ENCODE assay signal across 7 cellular contexts in the genomic region with DNA sequence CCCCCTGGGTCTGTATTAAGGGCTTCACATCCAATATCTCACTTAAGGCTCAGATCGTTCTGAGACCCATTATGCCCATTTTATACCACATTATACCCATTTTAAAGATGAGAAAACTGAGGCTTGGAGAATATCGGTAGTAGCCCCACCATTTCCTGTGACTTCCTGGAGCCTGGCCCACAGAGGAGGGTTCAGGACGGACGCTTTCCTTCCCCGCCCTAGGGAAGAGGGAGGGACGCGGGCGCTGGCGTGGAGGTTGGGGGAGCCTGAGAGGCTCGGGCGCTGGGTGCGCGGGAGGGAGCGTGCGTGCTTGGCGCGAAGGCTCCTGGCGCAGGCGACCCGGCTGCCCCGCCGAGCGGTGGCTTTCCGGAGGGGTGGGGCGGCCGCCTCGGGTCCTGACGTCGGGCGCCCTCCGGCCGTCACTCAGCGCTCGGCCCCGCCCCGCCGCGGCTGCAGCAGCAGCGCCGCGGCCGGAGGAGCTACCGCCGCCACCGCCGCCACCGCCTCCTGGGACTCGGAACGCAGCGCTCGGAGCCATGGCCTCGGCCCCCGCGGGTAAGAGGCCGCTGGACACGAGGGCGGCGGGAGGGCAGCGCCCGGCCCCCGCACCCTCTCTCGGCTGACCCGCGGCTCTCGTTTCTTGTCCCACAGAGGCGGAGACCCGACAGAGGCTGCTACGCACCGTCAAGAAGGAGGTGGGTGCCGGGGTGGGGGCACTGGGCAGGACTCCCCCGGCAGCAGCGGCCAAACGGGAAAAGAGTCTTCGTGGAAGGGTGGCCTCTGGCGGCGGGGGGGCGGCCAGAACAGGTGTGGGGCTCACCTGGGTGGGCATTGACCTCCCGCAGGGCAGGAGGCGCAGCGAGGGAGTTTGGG. TPM values are rescaled to one million over a fixed set of nuclear protein-coding genes. Genes with fewer than 3 reads are reported as not detected.
DNase-seq lines count a peak whose midpoint lies in the region; ATAC-seq and TF ChIP-seq lines count a peak whose summit lies in the region.

A gene with protein sequence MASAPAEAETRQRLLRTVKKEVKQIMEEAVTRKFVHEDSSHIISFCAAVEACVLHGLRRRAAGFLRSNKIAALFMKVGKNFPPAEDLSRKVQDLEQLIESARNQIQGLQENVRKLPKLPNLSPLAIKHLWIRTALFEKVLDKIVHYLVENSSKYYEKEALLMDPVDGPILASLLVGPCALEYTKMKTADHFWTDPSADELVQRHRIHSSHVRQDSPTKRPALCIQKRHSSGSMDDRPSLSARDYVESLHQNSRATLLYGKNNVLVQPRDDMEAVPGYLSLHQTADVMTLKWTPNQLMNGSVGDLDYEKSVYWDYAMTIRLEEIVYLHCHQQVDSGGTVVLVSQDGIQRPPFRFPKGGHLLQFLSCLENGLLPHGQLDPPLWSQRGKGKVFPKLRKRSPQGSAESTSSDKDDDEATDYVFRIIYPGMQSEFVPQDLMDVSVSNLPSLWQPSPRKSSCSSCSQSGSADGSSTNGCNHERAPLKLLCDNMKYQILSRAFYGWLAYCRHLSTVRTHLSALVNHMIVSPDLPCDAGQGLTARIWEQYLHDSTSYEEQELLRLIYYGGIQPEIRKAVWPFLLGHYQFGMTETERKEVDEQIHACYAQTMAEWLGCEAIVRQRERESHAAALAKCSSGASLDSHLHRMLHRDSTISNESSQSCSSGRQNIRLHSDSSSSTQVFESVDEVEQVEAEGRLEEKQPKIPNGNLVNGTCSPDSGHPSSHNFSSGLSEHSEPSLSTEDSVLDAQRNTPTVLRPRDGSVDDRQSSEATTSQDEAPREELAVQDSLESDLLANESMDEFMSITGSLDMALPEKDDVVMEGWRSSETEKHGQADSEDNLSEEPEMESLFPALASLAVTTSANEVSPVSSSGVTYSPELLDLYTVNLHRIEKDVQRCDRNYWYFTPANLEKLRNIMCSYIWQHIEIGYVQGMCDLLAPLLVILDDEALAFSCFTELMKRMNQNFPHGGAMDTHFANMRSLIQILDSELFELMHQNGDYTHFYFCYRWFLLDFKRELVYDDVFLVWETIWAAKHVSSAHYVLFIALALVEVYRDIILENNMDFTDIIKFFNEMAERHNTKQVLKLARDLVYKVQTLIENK (plus strand): TSS at position 422 of the 873 bp plus-strand sequence. CDS start 115 bp downstream, at position 537.

- H3K4me3 Mint-ChIP-seq in activated naive CD8-positive, alpha-beta T cell treated with anti-CD3 and anti-CD28 coated beads, Interleukin-2, amount 50 U/mL, for 24 hours: peak within 1 kb of the TSS; percentile 63

- H3K27me3 Mint-ChIP-seq in activated naive CD8-positive, alpha-beta T cell treated with anti-CD3 and anti-CD28 coated beads, Interleukin-2, amount 50 U/mL, for 24 hours: peaks cover 5% of the 10 kb centered on the region

- intact Hi-C loops in left cardiac atrium (cut with DNase I): no loop called here
- intact Hi-C loops in posterior cingulate gyrus (cut with DNase I): no loop called here

- peak within 1 kb of the TSS; percentile 53 for H3K4me3 ChIP-seq in LNCaP clone FGC (ENCODE audit: low read depth, low read length)
- peak within 1 kb of the TSS; percentile 30 to 68 (median 46) for H3K4me3 ChIP-seq in tibial nerve

- no peaks in the 10 kb centered on the region for H3K36me3 ChIP-seq in tibial nerve

- H3K27me3 ChIP-seq in tibial nerve: no peaks in the 10 kb centered on the region

- H3K4me1 Mint-ChIP-seq in activated naive CD8-positive, alpha-beta T cell treated with anti-CD3 and anti-CD28 coated beads, Interleukin-2, amount 50 U/mL, for 24 hours: peaks cover 26% of the 10 kb centered on the region

- peak; percentile 77 for ATAC-seq in activated naive CD8-positive, alpha-beta T cell treated with anti-CD3 and anti-CD28 coated beads, Interleukin-2, amount 50 U/mL, for 24 hours
- ATAC-seq in left cardiac atrium: peak; percentile 93 to 94

- no peaks in the 10 kb centered on the region for H3K9me3 ChIP-seq in tibial nerve

- H3K36me3 Mint-ChIP-seq in activated naive CD8-positive, alpha-beta T cell treated with anti-CD3 and anti-CD28 coated beads, Interleukin-2, amount 50 U/mL, for 24 hours (ENCODE audit: low read depth): no peaks in the 10 kb centered on the region

- no peak for TF ChIP-seq CTCF in LNCaP clone FGC (IDR thresholded peaks at IDR 0.05; ENCODE audit: control insufficient read depth, extremely low read depth, insufficient read depth)
- no peak for TF ChIP-seq CTCF in tibial nerve (IDR thresholded peaks at IDR 0.05)

- H3K27ac Mint-ChIP-seq in activated naive CD8-positive, alpha-beta T cell treated with anti-CD3 and anti-CD28 coated beads, Interleukin-2, amount 50 U/mL, for 24 hours: no peak within 1 kb of the TSS

- no peaks in the 10 kb centered on the region for H3K9me3 Mint-ChIP-seq in activated naive CD8-positive, alpha-beta T cell treated with anti-CD3 and anti-CD28 coated beads, Interleukin-2, amount 50 U/mL, for 24 hours

- peaks cover 0 to 35% (median 3%) of the 10 kb centered on the region in 4 donors for H3K4me1 ChIP-seq in tibial nerve

- peak in 1 of 2 donors; percentile 62 for TF ChIP-seq EP300 in tibial nerve (IDR thresholded peaks at IDR 0.05)

- DNase-seq in LNCaP clone FGC (ENCODE audit: low read depth) (no peak), SW480 (ENCODE audit: low spot score) (peak; percentile 73), left cardiac atrium (peak; percentile 89), posterior cingulate gyrus (peak; percentile 53 to 97 (median 76)), tibial nerve (ENCODE audit: low spot score in 2 of 2) (peak; percentile 43 to 44)
- DNase-seq in activated naive CD8-positive, alpha-beta T cell treated with anti-CD3 and anti-CD28 coated beads, Interleukin-2, amount 50 U/mL, for 24 hours: peak; percentile 83

- H3K27ac ChIP-seq in tibial nerve: peak within 1 kb of the TSS in 3 of 4 donors; percentile 76 to 86 (median 79)

- WGBS in tibial nerve, 2 donors: 4% methylated on average over 41 to 42 of the region's 80 CpGs

- TF ChIP-seq POLR2A in GM15510 (IDR thresholded peaks at IDR 0.05; ENCODE audit: borderline replicate concordance, extremely low read depth, insufficient read length): peak; percentile 16
- TF ChIP-seq POLR2A in tibial nerve (IDR thresholded peaks at IDR 0.05): peak in 1 of 2 donors; percentile 25

RNA-seq across cellular contexts. Expression of the gene that starts here (rescaled TPM):
- total RNA-seq in left cardiac atrium: 10 to 100 TPM; 16.1 to 24.8 TPM
- total RNA-seq in tibial nerve: 1 to 10 TPM in 1 of 4 donors, under 1 TPM in 3; 0.22 to 1.5 (median 0.70) TPM

Comparison
In these comparisons a context has a peak if more than half of its experiments do, and no peak if none do; other contexts are left out.
1. RNA of the gene that starts here (total RNA-seq): 16.1 to 24.8 TPM in left cardiac atrium; 0.22 to 1.5 TPM in tibial nerve; every median in the first group is over 4 times any median in the second.